ENCODE assay signal across 6 cellular contexts in genomic region chr11:67372232-67372992, GRCh38. TPM values are rescaled to one million over a fixed set of nuclear protein-coding genes. Genes with fewer than 3 reads are reported as not detected.
DNase-seq lines count a peak whose midpoint lies in the region; TF ChIP-seq lines count a peak whose summit lies in the region.

No MANE protein-coding gene starts in this region.

- no peak overlapping the region for H2BK20ac ChIP-seq in H9 (ENCODE audit: low read depth, low read length, poor library complexity, severe bottlenecking)

- peaks cover 7% of the 10 kb centered on the region; the same call in 1 of the 2 replicates for H3K4me1 ChIP-seq in H9 (ENCODE audit: insufficient read depth, low read length)

- no peaks in the 10 kb centered on the region for H3K79me2 ChIP-seq in H9 (ENCODE audit: insufficient read depth, low read length)

- peak overlapping the region; percentile 65 to 85; a peak in 4 of 5 replicates for H3K4me3 Mint-ChIP-seq in H9
- peak overlapping the region; percentile 74 for H3K4me3 Mint-ChIP-seq in osteocyte (ENCODE audit: unreplicated experiment)

- no peaks in the 10 kb centered on the region for H3K79me1 ChIP-seq in H9 (ENCODE audit: insufficient read depth, low read depth, low read length, poor library complexity, severe bottlenecking)

- H2AFZ ChIP-seq in H9 (ENCODE audit: low read length), result no peak overlapping the region

- no peak overlapping the region for H3K4ac ChIP-seq in H9 (ENCODE audit: low read depth, low read length)

- H3K23ac ChIP-seq in H9 (ENCODE audit: insufficient read length, low read depth, low read length), result no peak overlapping the region

- H3K56ac ChIP-seq in H9 (ENCODE audit: insufficient read length, low read depth, low read length), result no peak overlapping the region

- H3K9ac ChIP-seq in H9 (ENCODE audit: extremely low read depth, insufficient read length, low read length), result no peak overlapping the region

- H2BK120ac ChIP-seq in H9 (ENCODE audit: low read depth, low read length, poor library complexity, severe bottlenecking), result no peak overlapping the region

- H3K4me2 ChIP-seq in H9 (ENCODE audit: insufficient read depth, insufficient read length, low read length), result peak overlapping the region; percentile 37

- H3K36me3 Mint-ChIP-seq in H9 (ENCODE audit: insufficient read depth in 1 of 3, low read depth in 3 of 3) (no peaks in the 10 kb centered on the region; a peak in 1 of 7 replicates), osteocyte (ENCODE audit: unreplicated experiment) (no peaks in the 10 kb centered on the region)

- H4K8ac ChIP-seq in H9 (replicated peaks; ENCODE audit: insufficient read length, low read depth, low read length), result no peak overlapping the region

- no peak overlapping the region for H4K91ac ChIP-seq in H9 (ENCODE audit: insufficient read length, low read depth, low read length)

- TF ChIP-seq CTCF in H9 (conservative IDR thresholded peaks at IDR 0.05) (no peak), choroid plexus epithelial cell (conservative IDR thresholded peaks at IDR 0.05; ENCODE audit: low read depth, low read length) (no peak), osteocyte (IDR thresholded peaks at IDR 0.05) (no peak)

- CTCF ChIA-PET in HEK293T (lab: Yijun Ruan, JAX), result interaction anchor here (0.8 to 4.0 kb wide), 4 partner anchors 10 to 21 kb away, joined by 4 to 25 read pairs (median 4); no protein-coding TSS in a partner anchor

- no peak overlapping the region for H3T11ph ChIP-seq in H9 (ENCODE audit: low read length)

- peaks cover 30% of the 10 kb centered on the region for H3K23me2 ChIP-seq in H9 (ENCODE audit: insufficient read length, low read depth, low read length, poor library complexity, severe bottlenecking)

- DNase-seq in H9 (no peak), choroid plexus epithelial cell (ENCODE audit: low read depth) (no peak), osteocyte (ENCODE audit: extremely low spot score, unreplicated experiment) (no peak), NCI-H1048 (lab: John Stamatoyannopoulos, UW) (no peak), HEK293T (ENCODE audit: extremely low spot score) (no peak), HK-2 (ENCODE audit: unreplicated experiment) (no peak)

- H3K9me3 Mint-ChIP-seq in H9 (no peaks in the 10 kb centered on the region; a peak in 2 of 5 replicates), osteocyte (ENCODE audit: unreplicated experiment) (no peaks in the 10 kb centered on the region)

- no CpG with 5 or more reads among the region's 81 CpGs for WGBS in H9 (ENCODE audit: extremely low coverage, insufficient read length, low lambda C conversion rate)

- H3K27ac Mint-ChIP-seq in H9 (no peak overlapping the region), osteocyte (ENCODE audit: unreplicated experiment) (no peak overlapping the region)

- H3K18ac ChIP-seq in H9 (ENCODE audit: insufficient read length, low read depth, low read length), result no peak overlapping the region

- H3K4me3 ChIP-seq in choroid plexus epithelial cell (ENCODE audit: low read depth, low read length), result peak overlapping the region; percentile 67

- no peak overlapping the region for H2BK15ac ChIP-seq in H9 (ENCODE audit: low read depth, low read length)

- H4K5ac ChIP-seq in H9 (ENCODE audit: insufficient read length, low read depth, low read length), result no peak overlapping the region

- no peak overlapping the region for H2BK12ac ChIP-seq in H9 (ENCODE audit: insufficient read length, low read depth, low read length)

- H3K9me3 ChIP-seq in H9 (ENCODE audit: control insufficient read depth, low read depth, low read length), result no peaks in the 10 kb centered on the region

- no peak overlapping the region for H2BK5ac ChIP-seq in H9 (ENCODE audit: insufficient read length, low read length)

- no peak overlapping the region for H3K14ac ChIP-seq in H9 (ENCODE audit: insufficient read depth, low read length)

- peaks cover 3% of the 10 kb centered on the region for H4K20me1 ChIP-seq in H9 (ENCODE audit: control insufficient read depth, insufficient read depth, insufficient read length)

- H3K4me1 Mint-ChIP-seq in H9, result peaks cover 49 to 56% of the 10 kb centered on the region in 2 experiments
- peaks cover 56% of the 10 kb centered on the region for H3K4me1 Mint-ChIP-seq in osteocyte (ENCODE audit: unreplicated experiment)

- peaks cover 10% of the 10 kb centered on the region; the same call in 1 of the 2 replicates for H3K27me3 ChIP-seq in H9 (ENCODE audit: insufficient read depth, low read length)

- POLR2A ChIA-PET in HEK293T (lab: Yijun Ruan, JAX), result interaction anchor here (1.1 to 1.5 kb wide), 4 partner anchors 9 to 19 kb away, joined by 3 to 4 read pairs (median 3); partner anchors contain the start of gene POLD4

- H3K27me3 Mint-ChIP-seq in H9 (ENCODE audit: low read depth) (peaks cover 84% of the 10 kb centered on the region), osteocyte (ENCODE audit: unreplicated experiment) (no peaks in the 10 kb centered on the region)

- no peak overlapping the region for H3K27ac ChIP-seq in H9 (ENCODE audit: insufficient read length, low read depth, low read length)

- no peak overlapping the region for H2AK5ac ChIP-seq in H9 (ENCODE audit: insufficient read length, low read length)

TF ChIP-seq in HEK293T, 16 proteins besides CTCF, POLR2A, EP300 and RAD21:
- TF ChIP-seq BHLHE40 (IDR thresholded peaks at IDR 0.05; ENCODE audit: borderline replicate concordance) (no peak), ZNF384 (IDR thresholded peaks at IDR 0.05) (no peak), NFRKB (IDR thresholded peaks at IDR 0.05) (no peak), LEF1 (IDR thresholded peaks at IDR 0.05; ENCODE audit: borderline replicate concordance) (no peak), FOXK2 (IDR thresholded peaks at IDR 0.05) (no peak), SP1 (IDR thresholded peaks at IDR 0.05) (no peak), ELF4 (IDR thresholded peaks at IDR 0.05) (no peak), PKNOX1 (IDR thresholded peaks at IDR 0.05) (no peak), ARNT (IDR thresholded peaks at IDR 0.05) (no peak), CTBP1 (IDR thresholded peaks at IDR 0.05; ENCODE audit: borderline replicate concordance) (no peak), L3MBTL2 (conservative IDR thresholded peaks at IDR 0.05) (no peak), FOXM1 (IDR thresholded peaks at IDR 0.05; ENCODE audit: borderline replicate concordance) (no peak), HDGF (IDR thresholded peaks at IDR 0.05; ENCODE audit: borderline replicate concordance) (no peak)

RNA-seq across cellular contexts. Expression of gene CLCF1, which starts 1.0 kb away (rescaled TPM):
- total RNA-seq in H9 (2021) (1.6 and 2.1 TPM in 2 replicates), osteocyte (7.2 and 7.8 TPM in 2 replicates)

RNA-seq across cellular contexts. Expression of gene POLD4, which starts 19.1 kb away (rescaled TPM):
- total RNA-seq in H9 (2021) (19.5 and 22.3 TPM in 2 replicates), osteocyte (53.2 and 64.0 TPM in 2 replicates)

RNA-seq across cellular contexts. Expression of gene RAD9A, which starts 19.4 kb away (rescaled TPM):
- 20.9 and 23.8 TPM in 2 replicates for total RNA-seq in H9 (2021)
- total RNA-seq in osteocyte, result 18.5 TPM in 2 replicates

RNA-seq across cellular contexts. Expression of gene PPP1CA, which starts 29.2 kb away (rescaled TPM):
- 205 and 214 TPM in 2 replicates for total RNA-seq in H9 (2021)
- total RNA-seq in osteocyte, result 132 and 140 TPM in 2 replicates

RNA-seq across cellular contexts. Expression of gene TBC1D10C, which starts 31.5 kb away (rescaled TPM):
- total RNA-seq in H9 (2021) (0.28 and 0.44 TPM in 2 replicates), osteocyte (not detected in 2 replicates)
